Comparison of ENCODE assay signal across 1 cellular context in genomic region chr16:30775381-30776099, GRCh38.
TF ChIP-seq lines count a peak whose summit lies in the region.

No MANE protein-coding gene starts in this region.

TF ChIP-seq in HepG2, 621 proteins besides CTCF, POLR2A, EP300 and RAD21 (continued from another document and continues in another):
- TF ChIP-seq ZBTB33 (CRISPR knock-in tag; IDR thresholded peaks at IDR 0.05): peak; percentile 25; the same call in 1 of the 2 replicates
- peak; percentile 87; the same call in 1 of the 2 replicates for TF ChIP-seq BATF2 (CRISPR knock-in tag; IDR thresholded peaks at IDR 0.05)
- TF ChIP-seq NR2F2 (IDR thresholded peaks at IDR 0.05; ENCODE audit: borderline replicate concordance, low read depth): 0 out of 2 replicates have a peak, but pooled peaks have one; percentile 45
- TF ChIP-seq GTF3A (CRISPR knock-in tag; conservative IDR thresholded peaks at IDR 0.05): peak; percentile 92; the same call in 1 of the 2 replicates
- 0 out of 2 replicates have a peak, but pooled peaks have one; percentile 51 for TF ChIP-seq GATA4 (IDR thresholded peaks at IDR 0.05; ENCODE audit: borderline replicate concordance, low read depth)
- TF ChIP-seq BRCA1 (CRISPR knock-in tag; IDR thresholded peaks at IDR 0.05): peak; percentile 84; the same call in 1 of the 2 replicates
- 0 out of 2 replicates have a peak, but pooled peaks have one; percentile 57 for TF ChIP-seq HBP1 (CRISPR knock-in tag; IDR thresholded peaks at IDR 0.05; ENCODE audit: low read depth)
- peak; percentile 68; the same call in 1 of the 2 replicates for TF ChIP-seq DRAP1 (CRISPR knock-in tag; IDR thresholded peaks at IDR 0.05)
- no peak for TF ChIP-seq RFX5 (IDR thresholded peaks at IDR 0.05; ENCODE audit: low read depth, low read length)
- TF ChIP-seq ZNF761 (CRISPR knock-in tag; conservative IDR thresholded peaks at IDR 0.05): peak; percentile 93
- peak; percentile 81; the same call in 1 of the 2 replicates for TF ChIP-seq FOXK1 (CRISPR knock-in tag; IDR thresholded peaks at IDR 0.05; ENCODE audit: borderline replicate concordance, low read depth)
- peak; percentile 67 for TF ChIP-seq NR0B2 (CRISPR knock-in tag; IDR thresholded peaks at IDR 0.05)
- TF ChIP-seq NONO (IDR thresholded peaks at IDR 0.05): no peak
- TF ChIP-seq NONO (CRISPR knock-in tag; conservative IDR thresholded peaks at IDR 0.05): peak; percentile 89
- TF ChIP-seq ELK4 (CRISPR knock-in tag; IDR thresholded peaks at IDR 0.05; ENCODE audit: borderline replicate concordance): peak; percentile 79; the same call in 1 of the 2 replicates
- 0 out of 2 replicates have a peak, but pooled peaks have one; percentile 9 for TF ChIP-seq MATR3 (CRISPR knock-in tag; IDR thresholded peaks at IDR 0.05)
- peak; percentile 65 for TF ChIP-seq ZNF572 (CRISPR knock-in tag; IDR thresholded peaks at IDR 0.05)
- no peak for TF ChIP-seq MZF1 (CRISPR knock-in tag; IDR thresholded peaks at IDR 0.05; ENCODE audit: borderline replicate concordance)
- TF ChIP-seq ZNF280D (CRISPR knock-in tag; IDR thresholded peaks at IDR 0.05): no peak
- TF ChIP-seq ZNF772 (CRISPR knock-in tag; IDR thresholded peaks at IDR 0.05): peak; percentile 97
- TF ChIP-seq ZBTB34 (CRISPR knock-in tag; IDR thresholded peaks at IDR 0.05): peak; percentile 81
- peak; percentile 92 for TF ChIP-seq ZSCAN21 (CRISPR knock-in tag; IDR thresholded peaks at IDR 0.05; ENCODE audit: borderline replicate concordance)
- peak; percentile 81; the same call in 1 of the 2 replicates for TF ChIP-seq KDM3A (CRISPR knock-in tag; IDR thresholded peaks at IDR 0.05; ENCODE audit: low read depth)
- peak; percentile 93 for TF ChIP-seq HES4 (CRISPR knock-in tag; IDR thresholded peaks at IDR 0.05; ENCODE audit: borderline replicate concordance)
- TF ChIP-seq KLF9 (CRISPR knock-in tag; IDR thresholded peaks at IDR 0.05; ENCODE audit: low read depth): peak; percentile 28; the same call in 1 of the 2 replicates
- peak; percentile 96 for TF ChIP-seq ZNF563 (CRISPR knock-in tag; IDR thresholded peaks at IDR 0.05)
- TF ChIP-seq HMG20B (CRISPR knock-in tag; conservative IDR thresholded peaks at IDR 0.05): no peak
- TF ChIP-seq FOXO4 (CRISPR knock-in tag; conservative IDR thresholded peaks at IDR 0.05): peak; percentile 99
- TF ChIP-seq SP5 (CRISPR knock-in tag; IDR thresholded peaks at IDR 0.05; ENCODE audit: borderline replicate concordance, low read depth): no peak; the same call in 1 of the 2 replicates
- TF ChIP-seq TMF1 (CRISPR knock-in tag; IDR thresholded peaks at IDR 0.05; ENCODE audit: low read depth): peak; percentile 87; the same call in 1 of the 2 replicates
- no peak; the same call in 1 of the 2 replicates for TF ChIP-seq NPAS2 (CRISPR knock-in tag; IDR thresholded peaks at IDR 0.05; ENCODE audit: borderline replicate concordance)
- TF ChIP-seq NRL (CRISPR knock-in tag; IDR thresholded peaks at IDR 0.05; ENCODE audit: borderline replicate concordance): peak; percentile 97; the same call in 1 of the 2 replicates
- peak; percentile 77 for TF ChIP-seq NCOA5 (CRISPR knock-in tag; IDR thresholded peaks at IDR 0.05)
- peak; percentile 83 for TF ChIP-seq IKZF4 (CRISPR knock-in tag; IDR thresholded peaks at IDR 0.05; ENCODE audit: borderline replicate concordance, low read depth, not compliant biosample characterization)
- TF ChIP-seq FOSL2 (CRISPR knock-in tag; IDR thresholded peaks at IDR 0.05): peak; percentile 50
- no peak for TF ChIP-seq ZNF512B (CRISPR knock-in tag; IDR thresholded peaks at IDR 0.05; ENCODE audit: borderline replicate concordance)
- TF ChIP-seq ZNF292 (CRISPR knock-in tag; IDR thresholded peaks at IDR 0.05; ENCODE audit: borderline replicate concordance, low read depth): no peak
- no peak for TF ChIP-seq ZNF670 (CRISPR knock-in tag; IDR thresholded peaks at IDR 0.05; ENCODE audit: borderline replicate concordance)
- TF ChIP-seq MEIS2 (CRISPR knock-in tag; IDR thresholded peaks at IDR 0.05): peak; percentile 71
- TF ChIP-seq MBNL3 (CRISPR knock-in tag; conservative IDR thresholded peaks at IDR 0.05): no peak
- TF ChIP-seq MAFK (conservative IDR thresholded peaks at IDR 0.05 in 1 of 2, IDR thresholded peaks at IDR 0.05 in 1 of 2; ENCODE audit: low read length in 2 of 2): no peak
- TF ChIP-seq ZNF354B (CRISPR knock-in tag; IDR thresholded peaks at IDR 0.05): peak; percentile 82; the same call in 1 of the 2 replicates
- 0 out of 2 replicates have a peak, but pooled peaks have one; percentile 2 for TF ChIP-seq RFXANK (CRISPR knock-in tag; IDR thresholded peaks at IDR 0.05)
- TF ChIP-seq POGK (CRISPR knock-in tag; conservative IDR thresholded peaks at IDR 0.05): peak; percentile 93
- TF ChIP-seq HNRNPLL (IDR thresholded peaks at IDR 0.05; ENCODE audit: low read depth, low read length, poor library complexity, severe bottlenecking): peak; percentile 87
- no peak for TF ChIP-seq NFE2L2 (IDR thresholded peaks at IDR 0.05; ENCODE audit: low read length)
